Comparison of ENCODE assay signal across 12 cellular contexts in the genomic region with DNA sequence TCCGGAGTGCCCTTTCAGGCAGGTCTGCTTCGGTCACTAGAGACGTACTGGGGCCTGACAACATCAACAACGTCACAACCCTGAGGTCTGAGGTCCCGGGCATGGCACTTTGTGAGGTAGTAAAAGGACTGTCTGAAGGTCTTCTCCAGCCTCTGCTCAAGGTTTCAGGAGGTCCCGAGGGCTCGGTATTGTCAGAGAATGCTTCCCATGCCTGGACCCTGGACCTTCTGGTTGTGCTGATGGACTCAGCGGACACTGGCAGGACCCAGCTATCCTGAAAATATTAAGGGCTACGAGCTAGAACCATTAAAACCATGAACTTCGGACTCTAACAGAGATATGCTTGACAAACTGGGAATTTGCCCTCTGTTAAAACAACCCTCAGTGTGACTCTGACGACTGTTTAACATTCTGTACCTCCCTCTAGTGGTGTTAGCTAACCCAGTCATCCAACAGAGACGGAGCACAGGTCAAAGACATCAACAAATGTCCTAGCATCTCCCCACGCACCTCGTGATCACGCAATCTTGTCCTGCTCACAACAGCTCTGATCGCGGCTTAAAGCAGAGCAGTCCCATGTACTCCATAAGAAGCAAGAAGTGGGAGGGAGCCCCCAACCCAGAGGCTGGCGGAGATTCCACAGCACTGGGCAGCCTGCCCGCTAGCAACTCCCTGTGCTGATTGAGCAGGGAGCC.
DNase-seq lines count a peak whose midpoint lies in the region; TF ChIP-seq lines count a peak whose summit lies in the region.
"Had no signal": no experiment of that assay in that cellular context is flagged by ENCODE, and none has a peak within 500 bp of the region (broad histone marks: within the 10 kb centered on the region; RNA-seq: fewer than 3 reads in every experiment).

No MANE protein-coding gene starts in this region.

- peaks cover 2% of the 10 kb centered on the region for H3K9me3 Mint-ChIP-seq in neural progenitor cell
- no peaks in the 10 kb centered on the region for H3K9me3 Mint-ChIP-seq in activated CD4-positive, alpha-beta T cell treated with anti-CD3 and anti-CD28 coated beads, Interleukin-2, amount 10 ng/mL, durations not matched to agents 24 days and 14 days

- H3K27me3 ChIP-seq in neural progenitor cell = no peaks in the 10 kb centered on the region

- H3K4me1 ChIP-seq in neural progenitor cell = no peaks in the 10 kb centered on the region

- DNase-seq in DMS 273 (lab: John Stamatoyannopoulos, UW; ENCODE audit: unreplicated experiment) = peak; percentile 14
- DNase-seq in DMS 273 treated with DMSO at 0.1 percent for 48 hours (lab: John Stamatoyannopoulos, UW) = no peak
- peak; percentile 17 for DNase-seq in SK-MEL-5 (ENCODE audit: low read depth, low spot score)
- peak; percentile 29 for DNase-seq in fibroblast of mammary gland (ENCODE audit: low read depth)
- peak; percentile 29 for DNase-seq in neural progenitor cell (ENCODE audit: low spot score)
- DNase-seq in activated CD8-positive, alpha-beta memory T cell treated with anti-CD3 and anti-CD28 coated beads, Interleukin-2, amount 50 U/mL, for 48 hours = no peak
- no peak for DNase-seq in activated CD4-positive, alpha-beta T cell treated with anti-CD3 and anti-CD28 coated beads, Interleukin-2, amount 10 ng/mL, durations not matched to agents 24 days and 14 days
- DNase-seq in activated CD4-positive, CD25-positive, alpha-beta regulatory T cell (lab: John Stamatoyannopoulos, UW) = no peak
- DNase-seq: activated CD4-positive, alpha-beta memory T cell treated with anti-CD3 and anti-CD28 coated beads, Interleukin-2, amount 10 ng/mL, durations not matched to agents 7 days and 5 days; activated naive CD8-positive, alpha-beta T cell treated with anti-CD3 and anti-CD28 coated beads, Interleukin-2, amount 50 U/mL, for 24 hours; NCI-H187 treated with DMSO at 0.1 percent for 48 hours had no signal

- intact Hi-C loops in activated CD4-positive, alpha-beta T cell treated with anti-CD3 and anti-CD28 coated beads, Interleukin-2, amount 10 ng/mL, durations not matched to agents 24 days and 14 days (cut with micrococcal nuclease) = no loop called here

- H4K20me1 ChIP-seq in neural progenitor cell (ENCODE audit: low read depth) = no peaks in the 10 kb centered on the region

- no peak overlapping the region for H3K4me3 ChIP-seq in fibroblast of mammary gland (ENCODE audit: control insufficient read depth, low read depth, low read length)
- no peak overlapping the region for H3K4me3 ChIP-seq in neural progenitor cell

- no peak overlapping the region for H3K9ac ChIP-seq in neural progenitor cell

- no peak overlapping the region for H2AFZ ChIP-seq in neural progenitor cell (replicated peaks)

- H3K27me3 Mint-ChIP-seq in neural progenitor cell (ENCODE audit: insufficient read depth, low read depth) = no peaks in the 10 kb centered on the region
- H3K27me3 Mint-ChIP-seq in activated CD4-positive, alpha-beta T cell treated with anti-CD3 and anti-CD28 coated beads, Interleukin-2, amount 10 ng/mL, durations not matched to agents 24 days and 14 days = no peaks in the 10 kb centered on the region
- H3K27me3 Mint-ChIP-seq: activated CD4-positive, alpha-beta memory T cell treated with anti-CD3 and anti-CD28 coated beads, Interleukin-2, amount 10 ng/mL, durations not matched to agents 7 days and 5 days; activated naive CD8-positive, alpha-beta T cell treated with anti-CD3 and anti-CD28 coated beads, Interleukin-2, amount 50 U/mL, for 24 hours had no signal

- no peak overlapping the region for H3K27ac ChIP-seq in neural progenitor cell
- H3K27ac ChIP-seq: 22Rv1 had no signal

- no peaks in the 10 kb centered on the region for H3K9me3 ChIP-seq in neural progenitor cell (ENCODE audit: low read depth)

- no peaks in the 10 kb centered on the region for H3F3A ChIP-seq in neural progenitor cell (ENCODE audit: low read depth)

- H3K4me3 Mint-ChIP-seq in neural progenitor cell = no peak overlapping the region
- H3K4me3 Mint-ChIP-seq in activated CD4-positive, alpha-beta T cell treated with anti-CD3 and anti-CD28 coated beads, Interleukin-2, amount 10 ng/mL, durations not matched to agents 24 days and 14 days = no peak overlapping the region
- H3K4me3 Mint-ChIP-seq: activated CD4-positive, alpha-beta memory T cell treated with anti-CD3 and anti-CD28 coated beads, Interleukin-2, amount 10 ng/mL, durations not matched to agents 7 days and 5 days; activated naive CD8-positive, alpha-beta T cell treated with anti-CD3 and anti-CD28 coated beads, Interleukin-2, amount 50 U/mL, for 24 hours had no signal

- H3K4me1 Mint-ChIP-seq in neural progenitor cell = no peaks in the 10 kb centered on the region
- no peaks in the 10 kb centered on the region for H3K4me1 Mint-ChIP-seq in activated CD4-positive, alpha-beta T cell treated with anti-CD3 and anti-CD28 coated beads, Interleukin-2, amount 10 ng/mL, durations not matched to agents 24 days and 14 days
- H3K4me1 Mint-ChIP-seq: activated CD4-positive, alpha-beta memory T cell treated with anti-CD3 and anti-CD28 coated beads, Interleukin-2, amount 10 ng/mL, durations not matched to agents 7 days and 5 days; activated naive CD8-positive, alpha-beta T cell treated with anti-CD3 and anti-CD28 coated beads, Interleukin-2, amount 50 U/mL, for 24 hours had no signal

- H3K27ac Mint-ChIP-seq in neural progenitor cell = no peak overlapping the region
- no peak overlapping the region for H3K27ac Mint-ChIP-seq in activated CD4-positive, alpha-beta T cell treated with anti-CD3 and anti-CD28 coated beads, Interleukin-2, amount 10 ng/mL, durations not matched to agents 24 days and 14 days
- H3K27ac Mint-ChIP-seq: activated CD4-positive, alpha-beta memory T cell treated with anti-CD3 and anti-CD28 coated beads, Interleukin-2, amount 10 ng/mL, durations not matched to agents 7 days and 5 days; activated naive CD8-positive, alpha-beta T cell treated with anti-CD3 and anti-CD28 coated beads, Interleukin-2, amount 50 U/mL, for 24 hours had no signal

- peak; percentile 28 for TF ChIP-seq CTCF in fibroblast of mammary gland (conservative IDR thresholded peaks at IDR 0.05; ENCODE audit: control insufficient read depth, insufficient read depth, low read depth, low read length)
- peak; percentile 49 for TF ChIP-seq CTCF in neural progenitor cell (IDR thresholded peaks at IDR 0.05)

- H3K79me2 ChIP-seq in neural progenitor cell (ENCODE audit: low read depth) = no peaks in the 10 kb centered on the region

- H3K36me3 ChIP-seq in neural progenitor cell = no peaks in the 10 kb centered on the region

- in situ Hi-C loops in SK-MEL-5 (cut with HindIII; ENCODE audit: low pct_unique_long_range_greater_than_20kb, low sequenced_read_pairs) = no loop called here

- peaks cover 15% of the 10 kb centered on the region for H3K36me3 Mint-ChIP-seq in neural progenitor cell
- peaks cover 45% of the 10 kb centered on the region for H3K36me3 Mint-ChIP-seq in activated CD4-positive, alpha-beta T cell treated with anti-CD3 and anti-CD28 coated beads, Interleukin-2, amount 10 ng/mL, durations not matched to agents 24 days and 14 days (ENCODE audit: low read depth)

- no peak overlapping the region for H3K4me2 ChIP-seq in neural progenitor cell

Comparison
In these comparisons a context has a peak if more than half of its experiments do, and no peak if none do; other contexts are left out.
1. DNase-seq: peak in DMS 273 (single experiment), SK-MEL-5 (single experiment), fibroblast of mammary gland (single experiment) and neural progenitor cell (single experiment); none in DMS 273 treated with DMSO at 0.1 percent for 48 hours (single experiment), activated CD8-positive, alpha-beta memory T cell treated with anti-CD3 and anti-CD28 coated beads, Interleukin-2, amount 50 U/mL, for 48 hours (single experiment), activated CD4-positive, alpha-beta T cell treated with anti-CD3 and anti-CD28 coated beads, Interleukin-2, amount 10 ng/mL, durations not matched to agents 24 days and 14 days (single experiment) and activated CD4-positive, CD25-positive, alpha-beta regulatory T cell (0 of 4).